ENCODE assay signal across 8 cellular contexts in genomic region chr7:105013283-105013817, GRCh38. TPM values are rescaled to one million over a fixed set of nuclear protein-coding genes. Genes with fewer than 3 reads are reported as not detected.
DNase-seq lines count a peak whose midpoint lies in the region; ATAC-seq and TF ChIP-seq lines count a peak whose summit lies in the region.

No MANE protein-coding gene starts in this region.

- ATAC-seq in HG02610 (IDR thresholded peaks at IDR 0.05; ENCODE audit: unreplicated experiment) = peak; percentile 39
- ATAC-seq in left cardiac atrium = peak; percentile 85 to 86
- ATAC-seq in upper lobe of right lung = peak; percentile 84

- H3K4me1 ChIP-seq in adrenal gland (replicated peaks in 1 of 2) = peaks cover 31 to 51% of the 10 kb centered on the region in 2 donors
- H3K4me1 ChIP-seq in upper lobe of right lung = peaks cover 25% of the 10 kb centered on the region

- peak; percentile 57 for TF ChIP-seq CTCF in GM12865 (IDR thresholded peaks at IDR 0.05; ENCODE audit: insufficient read depth, low read depth, low read length, missing control alignments)
- peak; percentile 51 for TF ChIP-seq CTCF in SU-DHL-6 (IDR thresholded peaks at IDR 0.05; ENCODE audit: insufficient read depth, low read length, poor library complexity, severe bottlenecking)
- peak; percentile 33 to 93 (median 82) for TF ChIP-seq CTCF in adrenal gland (IDR thresholded peaks at IDR 0.05)
- TF ChIP-seq CTCF in upper lobe of right lung (IDR thresholded peaks at IDR 0.05) = peak; percentile 46

- peak overlapping the region; percentile 97 for H3K9ac ChIP-seq in SU-DHL-6 (ENCODE audit: low read length)

- peaks cover 24% of the 10 kb centered on the region for H4K20me1 ChIP-seq in SU-DHL-6 (ENCODE audit: low read depth, low read length)

- peaks cover 43% of the 10 kb centered on the region for H3K79me2 ChIP-seq in SU-DHL-6 (ENCODE audit: insufficient read depth, low read length)

- DNase-seq in GM12865 (ENCODE audit: low read depth) (peak; percentile 96), NCI-H1105 (lab: John Stamatoyannopoulos, UW) (peak; percentile 91), adrenal gland (peak; percentile 94 to 98 (median 97)), left cardiac atrium (peak; percentile 95), posterior vena cava (ENCODE audit: low spot score) (peak; percentile 98), upper lobe of right lung (peak; percentile 98)

- H3K27me3 ChIP-seq in SU-DHL-6 (ENCODE audit: low read length) = no peaks in the 10 kb centered on the region
- H3K27me3 ChIP-seq in adrenal gland = no peaks in the 10 kb centered on the region
- H3K27me3 ChIP-seq in upper lobe of right lung = no peaks in the 10 kb centered on the region

- peak overlapping the region; percentile 71 for H3K4me2 ChIP-seq in SU-DHL-6 (ENCODE audit: low read depth, low read length, poor library complexity, severe bottlenecking)

- peak overlapping the region; percentile 42 for H2AFZ ChIP-seq in SU-DHL-6 (ENCODE audit: low read depth, low read length, severe bottlenecking)

- H3K4me3 ChIP-seq in GM12865 (ENCODE audit: low read depth, low read length) (peak overlapping the region; percentile 94), SU-DHL-6 (ENCODE audit: insufficient read depth, low read length, poor library complexity, severe bottlenecking) (peak overlapping the region; percentile 91), adrenal gland (peak overlapping the region; percentile 34 to 100 (median 75)), upper lobe of right lung (peak overlapping the region; percentile 89)

- peaks cover 34% of the 10 kb centered on the region for H3F3A ChIP-seq in SU-DHL-6 (ENCODE audit: insufficient read depth)

- 0 to 2% (median 1%) methylated on average over 24 to 34 of the region's 34 CpGs for WGBS in adrenal gland, 4 donors

- intact Hi-C loops in adrenal gland (cut with DNase I) = no loop called here
- intact Hi-C loops in left cardiac atrium (cut with DNase I) = no loop called here
- intact Hi-C loops in posterior vena cava (cut with DNase I) = loop anchor here in 1 of 2 donors (2.0 kb wide), 1 partner anchor 31 kb away; no protein-coding TSS in a partner anchor
- intact Hi-C loops in upper lobe of right lung (cut with DNase I) = no loop called here

- peak; percentile 97 to 99 for TF ChIP-seq POLR2A in adrenal gland (IDR thresholded peaks at IDR 0.05)

- H3K27ac ChIP-seq in SU-DHL-6 (ENCODE audit: low read depth, low read length) = peak overlapping the region; percentile 96
- H3K27ac ChIP-seq in adrenal gland = peak overlapping the region; percentile 90 to 100 (median 100)
- H3K27ac ChIP-seq in upper lobe of right lung = peak overlapping the region; percentile 100

- H3K9me3 ChIP-seq in SU-DHL-6 (ENCODE audit: insufficient read depth, low read length) (no peaks in the 10 kb centered on the region), adrenal gland (replicated peaks in 1 of 3) (no peaks in the 10 kb centered on the region), upper lobe of right lung (no peaks in the 10 kb centered on the region)

- no peaks in the 10 kb centered on the region for H3K9me2 ChIP-seq in SU-DHL-6 (replicated peaks; ENCODE audit: insufficient read depth, low read length)

- peaks cover 5% of the 10 kb centered on the region; the same call in 1 of the 2 replicates for H3K36me3 ChIP-seq in SU-DHL-6 (ENCODE audit: low read length)
- no peaks in the 10 kb centered on the region for H3K36me3 ChIP-seq in adrenal gland (replicated peaks in 1 of 2)
- no peaks in the 10 kb centered on the region for H3K36me3 ChIP-seq in upper lobe of right lung

RNA-seq across cellular contexts. Expression of gene KMT2E, which starts 0.7 kb away (rescaled TPM):
- 10 to 100 TPM; 35.6 to 98.0 (median 68.0) TPM for total RNA-seq in adrenal gland
- 10 to 100 TPM; 14.4 to 38.5 (median 26.9) TPM for polyA plus RNA-seq in adrenal gland
- total RNA-seq in left cardiac atrium = 10 to 100 TPM; 45.3 to 59.0 TPM
- 10 to 100 TPM; 79.7 to 98.8 TPM for total RNA-seq in posterior vena cava
- 97.0 TPM for total RNA-seq in upper lobe of right lung

Comparison
In these comparisons a context has a peak if more than half of its experiments do, and no peak if none do; other contexts are left out.
1. Peak in every context shown above with its lines: DNase-seq, ATAC-seq, H3K4me3 ChIP-seq and H3K27ac ChIP-seq.